ENCODE assay signal across 1 cellular context in the genomic region with DNA sequence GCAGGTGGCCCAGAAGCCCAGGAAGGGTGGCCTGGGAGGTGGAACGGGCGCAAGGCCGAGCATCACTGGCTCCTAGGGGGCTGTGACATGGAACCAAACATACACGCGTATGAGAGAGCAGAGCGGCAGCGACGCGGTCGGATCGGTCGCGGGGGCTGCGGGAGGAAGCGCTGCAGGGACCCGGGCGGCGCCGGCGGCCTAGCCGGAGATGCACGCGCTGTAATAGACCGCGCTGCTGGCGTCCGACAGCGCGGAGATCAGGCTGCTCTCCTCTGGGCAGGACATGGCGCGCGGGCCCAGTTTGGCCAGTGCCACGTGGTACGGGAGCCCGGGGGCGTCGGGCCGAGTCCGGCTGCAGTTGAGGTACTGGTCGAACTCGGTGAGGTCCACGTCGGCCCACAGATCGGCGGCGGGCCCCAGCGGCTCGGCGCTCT.
TF ChIP-seq lines count a peak whose summit lies in the region.

No MANE protein-coding gene starts in this region.

TF ChIP-seq in HepG2, 621 proteins besides CTCF, POLR2A, EP300 and RAD21:
- TF ChIP-seq AGO2 (optimal IDR thresholded peaks at IDR 0.05; ENCODE audit: low read depth, low read length) (peak; percentile 94), ZBTB38 (CRISPR knock-in tag; IDR thresholded peaks at IDR 0.05) (peak; percentile 67), ZNF556 (CRISPR knock-in tag; IDR thresholded peaks at IDR 0.05; ENCODE audit: borderline replicate concordance) (no peak), HNRNPL (IDR thresholded peaks at IDR 0.05; ENCODE audit: low read depth, low read length) (peak; percentile 82; the same call in 1 of the 2 replicates), KMT2A (CRISPR knock-in tag; IDR thresholded peaks at IDR 0.05) (no peak), RBFOX2 (IDR thresholded peaks at IDR 0.05; ENCODE audit: low read depth, low read length) (peak; percentile 46; the same call in 1 of the 2 replicates), ZNF768 (CRISPR knock-in tag; IDR thresholded peaks at IDR 0.05) (peak; percentile 50; the same call in 1 of the 2 replicates)
- TF ChIP-seq, protein P1, sequence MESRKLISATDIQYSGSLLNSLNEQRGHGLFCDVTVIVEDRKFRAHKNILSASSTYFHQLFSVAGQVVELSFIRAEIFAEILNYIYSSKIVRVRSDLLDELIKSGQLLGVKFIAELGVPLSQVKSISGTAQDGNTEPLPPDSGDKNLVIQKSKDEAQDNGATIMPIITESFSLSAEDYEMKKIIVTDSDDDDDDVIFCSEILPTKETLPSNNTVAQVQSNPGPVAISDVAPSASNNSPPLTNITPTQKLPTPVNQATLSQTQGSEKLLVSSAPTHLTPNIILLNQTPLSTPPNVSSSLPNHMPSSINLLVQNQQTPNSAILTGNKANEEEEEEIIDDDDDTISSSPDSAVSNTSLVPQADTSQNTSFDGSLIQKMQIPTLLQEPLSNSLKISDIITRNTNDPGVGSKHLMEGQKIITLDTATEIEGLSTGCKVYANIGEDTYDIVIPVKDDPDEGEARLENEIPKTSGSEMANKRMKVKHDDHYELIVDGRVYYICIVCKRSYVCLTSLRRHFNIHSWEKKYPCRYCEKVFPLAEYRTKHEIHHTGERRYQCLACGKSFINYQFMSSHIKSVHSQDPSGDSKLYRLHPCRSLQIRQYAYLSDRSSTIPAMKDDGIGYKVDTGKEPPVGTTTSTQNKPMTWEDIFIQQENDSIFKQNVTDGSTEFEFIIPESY (CRISPR knock-in tag; IDR thresholded peaks at IDR 0.05), result peak; percentile 36; the same call in 1 of the 2 replicates
- TF ChIP-seq, protein P2, sequence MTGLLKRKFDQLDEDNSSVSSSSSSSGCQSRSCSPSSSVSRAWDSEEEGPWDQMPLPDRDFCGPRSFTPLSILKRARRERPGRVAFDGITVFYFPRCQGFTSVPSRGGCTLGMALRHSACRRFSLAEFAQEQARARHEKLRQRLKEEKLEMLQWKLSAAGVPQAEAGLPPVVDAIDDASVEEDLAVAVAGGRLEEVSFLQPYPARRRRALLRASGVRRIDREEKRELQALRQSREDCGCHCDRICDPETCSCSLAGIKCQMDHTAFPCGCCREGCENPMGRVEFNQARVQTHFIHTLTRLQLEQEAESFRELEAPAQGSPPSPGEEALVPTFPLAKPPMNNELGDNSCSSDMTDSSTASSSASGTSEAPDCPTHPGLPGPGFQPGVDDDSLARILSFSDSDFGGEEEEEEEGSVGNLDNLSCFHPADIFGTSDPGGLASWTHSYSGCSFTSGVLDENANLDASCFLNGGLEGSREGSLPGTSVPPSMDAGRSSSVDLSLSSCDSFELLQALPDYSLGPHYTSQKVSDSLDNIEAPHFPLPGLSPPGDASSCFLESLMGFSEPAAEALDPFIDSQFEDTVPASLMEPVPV (CRISPR knock-in tag; IDR thresholded peaks at IDR 0.05), result no peak
- TF ChIP-seq, protein P3, sequence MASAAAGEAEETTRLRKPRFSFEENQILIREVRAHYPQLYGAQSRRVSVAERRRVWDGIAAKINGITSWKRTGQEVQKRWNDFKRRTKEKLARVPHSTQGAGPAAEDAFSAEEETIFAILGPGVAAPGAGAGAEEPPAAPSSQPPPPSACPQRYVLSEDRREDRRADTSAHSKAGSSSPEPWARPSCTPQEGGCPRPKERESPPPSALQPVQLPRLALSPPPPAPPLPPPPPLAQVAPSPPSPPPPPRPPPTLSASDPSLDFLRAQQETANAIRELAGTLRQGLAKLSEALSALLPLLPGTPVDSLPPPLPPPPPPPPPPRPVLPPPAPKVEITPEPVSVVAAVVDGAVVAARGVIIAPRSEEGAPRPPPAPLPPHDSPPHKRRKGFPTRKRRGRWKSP (CRISPR knock-in tag; IDR thresholded peaks at IDR 0.05), result no peak
